ENCODE assay signal across 17 cellular contexts in genomic region chr7:217781-218180, GRCh38. TPM values are rescaled to one million over a fixed set of nuclear protein-coding genes. Genes with fewer than 3 reads are reported as not detected.
DNase-seq lines count a peak whose midpoint lies in the region; ATAC-seq and TF ChIP-seq lines count a peak whose summit lies in the region.
"Had no signal": no experiment of that assay in that cellular context is flagged by ENCODE, and none has a peak within 500 bp of the region (broad histone marks: within the 10 kb centered on the region; RNA-seq: fewer than 3 reads in every experiment).

No MANE protein-coding gene starts in this region.

- DNase-seq in H9 (no peak), glutamatergic neuron (no peak), osteocyte (ENCODE audit: extremely low spot score, unreplicated experiment) (no peak), islet precursor cell (no peak), tibial artery (no peak), NCI-H1092 treated with DMSO at 0.1 percent for 48 hours (lab: John Stamatoyannopoulos, UW) (no peak)
- no peak for DNase-seq in natural killer cell treated with Interleukin-12 subunit alpha and Interleukin-12 subunit beta and Interleukin-15 and Interleukin-18, amount 100 ng/mL, for 72 hours (ENCODE audit: low spot score)
- DNase-seq: ACHN; Calu3; CD4-positive, CD25-positive, alpha-beta regulatory T cell; DMS 273 treated with DMSO at 0.1 percent for 48 hours; DMS79; EL; HCEC 1CT; HFFc6 had no signal

- H4K5ac ChIP-seq in H9 (ENCODE audit: insufficient read length, low read depth, low read length), result no peak overlapping the region

- H2AFZ ChIP-seq in H9 (ENCODE audit: low read length), result no peak overlapping the region

- H3K79me2 ChIP-seq in H9 (ENCODE audit: insufficient read depth, low read length), result no peaks in the 10 kb centered on the region; the same call in 1 of the 2 replicates

- H3K4me3 ChIP-seq in tibial artery, result no peak overlapping the region
- H3K4me3 ChIP-seq: BLaER1 treated with 17β-estradiol and CSF1 and Interleukin-3, amounts not matched to agents 10 nM and 100 nM had no signal

- H3K27me3 Mint-ChIP-seq in H9 (ENCODE audit: low read depth) (peaks cover 2% of the 10 kb centered on the region; the same call in 1 of the 2 replicates), brain (peaks cover 3% of the 10 kb centered on the region), glutamatergic neuron (ENCODE audit: unreplicated experiment) (peaks cover 34% of the 10 kb centered on the region), osteocyte (ENCODE audit: unreplicated experiment) (no peaks in the 10 kb centered on the region)
- no peaks in the 10 kb centered on the region for H3K27me3 Mint-ChIP-seq in natural killer cell treated with Interleukin-12 subunit alpha and Interleukin-12 subunit beta and Interleukin-15 and Interleukin-18, amount 100 ng/mL, for 72 hours
- H3K27me3 Mint-ChIP-seq: CD4-positive, CD25-positive, alpha-beta regulatory T cell had no signal

- intact Hi-C loops in tibial artery (cut with DNase I; ENCODE audit: low total_unique reads), result no loop called here

- H3K36me3 ChIP-seq in tibial artery, result peaks cover 0 to 57% (median 19%) of the 10 kb centered on the region in 3 donors

- no peak overlapping the region for H4K8ac ChIP-seq in H9 (replicated peaks; ENCODE audit: insufficient read length, low read depth, low read length)

- ATAC-seq in natural killer cell treated with Interleukin-12 subunit alpha and Interleukin-12 subunit beta and Interleukin-15 and Interleukin-18, amount 100 ng/mL, for 72 hours, result no peak

- peaks cover 2% of the 10 kb centered on the region for H4K20me1 ChIP-seq in H9 (ENCODE audit: control insufficient read depth, insufficient read depth, insufficient read length)

- H3K4me2 ChIP-seq in H9 (ENCODE audit: insufficient read depth, insufficient read length, low read length), result no peak overlapping the region

- no peak overlapping the region for H4K91ac ChIP-seq in H9 (ENCODE audit: insufficient read length, low read depth, low read length)

- H2BK5ac ChIP-seq in H9 (ENCODE audit: insufficient read length, low read length), result no peak overlapping the region

- no peak overlapping the region for H3K23ac ChIP-seq in H9 (ENCODE audit: insufficient read length, low read depth, low read length)

- TF ChIP-seq CTCF in H9 (conservative IDR thresholded peaks at IDR 0.05) (no peak), brain (conservative IDR thresholded peaks at IDR 0.05) (no peak), glutamatergic neuron (IDR thresholded peaks at IDR 0.05; ENCODE audit: partially characterized antibody, unreplicated experiment) (no peak), osteocyte (IDR thresholded peaks at IDR 0.05) (no peak), tibial artery (IDR thresholded peaks at IDR 0.05) (no peak)

- no peak overlapping the region for H3K14ac ChIP-seq in H9 (ENCODE audit: insufficient read depth, low read length)

- H2BK15ac ChIP-seq in H9 (ENCODE audit: low read depth, low read length), result no peak overlapping the region; the same call in 1 of the 2 replicates

- no peaks in the 10 kb centered on the region for H3K79me1 ChIP-seq in H9 (ENCODE audit: insufficient read depth, low read depth, low read length, poor library complexity, severe bottlenecking)

- H2BK12ac ChIP-seq in H9 (ENCODE audit: insufficient read length, low read depth, low read length), result no peak overlapping the region

- H3K27me3 ChIP-seq in H9 (ENCODE audit: insufficient read depth, low read length), result no peaks in the 10 kb centered on the region
- H3K27me3 ChIP-seq in tibial artery, result no peaks in the 10 kb centered on the region

- H3K27ac ChIP-seq in H9 (ENCODE audit: insufficient read length, low read depth, low read length), result no peak overlapping the region
- no peak overlapping the region for H3K27ac ChIP-seq in tibial artery

- H2BK20ac ChIP-seq in H9 (ENCODE audit: low read depth, low read length, poor library complexity, severe bottlenecking), result no peak overlapping the region

- H3K27ac Mint-ChIP-seq in H9 (peak overlapping the region in 2 of 3 experiments; percentile 22 to 62; a peak in 3 of 7 replicates), brain (peak overlapping the region in 3 of 5 experiments; percentile 29 to 88 (median 79)), glutamatergic neuron (ENCODE audit: unreplicated experiment) (peak overlapping the region; percentile 48), osteocyte (ENCODE audit: unreplicated experiment) (peak overlapping the region; percentile 18)
- H3K27ac Mint-ChIP-seq in natural killer cell treated with Interleukin-12 subunit alpha and Interleukin-12 subunit beta and Interleukin-15 and Interleukin-18, amount 100 ng/mL, for 72 hours, result no peak overlapping the region
- H3K27ac Mint-ChIP-seq: CD4-positive, CD25-positive, alpha-beta regulatory T cell; HFFc6 had no signal

- H3K9me3 Mint-ChIP-seq in H9, result no peaks in the 10 kb centered on the region
- peaks cover 0 to 9% (median 0%) of the 10 kb centered on the region in 5 experiments for H3K9me3 Mint-ChIP-seq in brain
- H3K9me3 Mint-ChIP-seq in glutamatergic neuron (ENCODE audit: unreplicated experiment), result peaks cover 22% of the 10 kb centered on the region
- H3K9me3 Mint-ChIP-seq in osteocyte (ENCODE audit: unreplicated experiment), result no peaks in the 10 kb centered on the region
- H3K9me3 Mint-ChIP-seq in natural killer cell treated with Interleukin-12 subunit alpha and Interleukin-12 subunit beta and Interleukin-15 and Interleukin-18, amount 100 ng/mL, for 72 hours, result no peaks in the 10 kb centered on the region
- H3K9me3 Mint-ChIP-seq: HFFc6 had no signal

- peaks cover 16 to 39% (median 21%) of the 10 kb centered on the region in 3 experiments for H3K36me3 Mint-ChIP-seq in H9 (ENCODE audit: insufficient read depth in 1 of 3, low read depth in 3 of 3)
- peaks cover 20% of the 10 kb centered on the region for H3K36me3 Mint-ChIP-seq in brain
- peaks cover 7% of the 10 kb centered on the region for H3K36me3 Mint-ChIP-seq in glutamatergic neuron (ENCODE audit: unreplicated experiment)
- peaks cover 16% of the 10 kb centered on the region for H3K36me3 Mint-ChIP-seq in osteocyte (ENCODE audit: unreplicated experiment)
- H3K36me3 Mint-ChIP-seq in natural killer cell treated with Interleukin-12 subunit alpha and Interleukin-12 subunit beta and Interleukin-15 and Interleukin-18, amount 100 ng/mL, for 72 hours, result no peaks in the 10 kb centered on the region
- H3K36me3 Mint-ChIP-seq: CD4-positive, CD25-positive, alpha-beta regulatory T cell had no signal

- H3K4me1 Mint-ChIP-seq in H9, result peaks cover 11 to 13% of the 10 kb centered on the region in 2 experiments
- peaks cover 43% of the 10 kb centered on the region for H3K4me1 Mint-ChIP-seq in brain
- H3K4me1 Mint-ChIP-seq in glutamatergic neuron (ENCODE audit: low read depth, unreplicated experiment), result peaks cover 23% of the 10 kb centered on the region
- H3K4me1 Mint-ChIP-seq in osteocyte (ENCODE audit: unreplicated experiment), result peaks cover 44% of the 10 kb centered on the region
- peaks cover 0 to 6% of the 10 kb centered on the region in 2 donors for H3K4me1 Mint-ChIP-seq in natural killer cell treated with Interleukin-12 subunit alpha and Interleukin-12 subunit beta and Interleukin-15 and Interleukin-18, amount 100 ng/mL, for 72 hours (ENCODE audit: low read depth in 2 of 2)
- H3K4me1 Mint-ChIP-seq: CD4-positive, CD25-positive, alpha-beta regulatory T cell had no signal

- no peak overlapping the region for H3K18ac ChIP-seq in H9 (ENCODE audit: insufficient read length, low read depth, low read length)

- no peak overlapping the region for H3T11ph ChIP-seq in H9 (ENCODE audit: low read length)

- no peak overlapping the region for H3K9ac ChIP-seq in H9 (ENCODE audit: extremely low read depth, insufficient read length, low read length)

- no peaks in the 10 kb centered on the region for H3K9me3 ChIP-seq in H9 (ENCODE audit: control insufficient read depth, low read depth, low read length)
- H3K9me3 ChIP-seq in tibial artery, result no peaks in the 10 kb centered on the region

- H3K4me1 ChIP-seq in H9 (ENCODE audit: insufficient read depth, low read length), result no peaks in the 10 kb centered on the region; the same call in 1 of the 2 replicates
- H3K4me1 ChIP-seq in tibial artery, result peaks cover 0 to 15% (median 11%) of the 10 kb centered on the region in 4 donors

- no peak overlapping the region for H2AK5ac ChIP-seq in H9 (ENCODE audit: insufficient read length, low read length)

- no peak overlapping the region for H2BK120ac ChIP-seq in H9 (ENCODE audit: low read depth, low read length, poor library complexity, severe bottlenecking)

- H3K23me2 ChIP-seq in H9 (ENCODE audit: insufficient read length, low read depth, low read length, poor library complexity, severe bottlenecking), result no peaks in the 10 kb centered on the region

- H3K4ac ChIP-seq in H9 (ENCODE audit: low read depth, low read length), result no peak overlapping the region

- H3K4me3 Mint-ChIP-seq in H9 (no peak overlapping the region), brain (no peak overlapping the region), glutamatergic neuron (ENCODE audit: unreplicated experiment) (no peak overlapping the region), osteocyte (ENCODE audit: unreplicated experiment) (no peak overlapping the region)
- no peak overlapping the region for H3K4me3 Mint-ChIP-seq in natural killer cell treated with Interleukin-12 subunit alpha and Interleukin-12 subunit beta and Interleukin-15 and Interleukin-18, amount 100 ng/mL, for 72 hours
- H3K4me3 Mint-ChIP-seq: CD4-positive, CD25-positive, alpha-beta regulatory T cell; HFFc6 had no signal

- H3K56ac ChIP-seq in H9 (ENCODE audit: insufficient read length, low read depth, low read length), result no peak overlapping the region

- WGBS in H9 (ENCODE audit: extremely low coverage, insufficient read length, low lambda C conversion rate), result no CpG with 5 or more reads among the region's 21 CpGs

RNA-seq across cellular contexts. Expression of gene FAM20C, which starts 25.4 kb away (rescaled TPM):
- 57.2 and 62.6 TPM in 2 replicates for total RNA-seq in H9 (2021)
- polyA plus RNA-seq in brain (ENCODE audit: insufficient read depth, low read depth, low replicate concordance), result 20.8 TPM
- 199 TPM for total RNA-seq in glutamatergic neuron (ENCODE audit: unreplicated experiment)
- total RNA-seq in osteocyte, result 132 and 143 TPM in 2 replicates
- total RNA-seq in natural killer cell treated with Interleukin-12 subunit alpha and Interleukin-12 subunit beta and Interleukin-15 and Interleukin-18, amount 100 ng/mL, for 72 hours, result under 1 TPM; 0.62 to 0.98 TPM
- total RNA-seq: CD4-positive, CD25-positive, alpha-beta regulatory T cell had no signal
- polyA plus RNA-seq: CD4-positive, CD25-positive, alpha-beta regulatory T cell had no signal

Comparison
In these comparisons a context has a peak if more than half of its experiments do, and no peak if none do; other contexts are left out.
1. H3K27ac Mint-ChIP-seq: peak in H9 (2 of 3), brain (3 of 5), glutamatergic neuron (single experiment) and osteocyte (single experiment); none in natural killer cell treated with Interleukin-12 subunit alpha and Interleukin-12 subunit beta and Interleukin-15 and Interleukin-18, amount 100 ng/mL, for 72 hours (0 of 2).
2. RNA of gene FAM20C, which starts 25.4 kb away (total RNA-seq): 199 TPM in glutamatergic neuron (single experiment), 132 to 143 TPM in osteocyte and 57.2 to 62.6 TPM in H9; 0.62 to 0.98 TPM in natural killer cell treated with Interleukin-12 subunit alpha and Interleukin-12 subunit beta and Interleukin-15 and Interleukin-18, amount 100 ng/mL, for 72 hours; every median in the first group is over 10 times any median in the second.